23 cellular contexts compared by ENCODE assay signal in genomic region chr4:107196312-107196711, GRCh38.
"Had no signal": no experiment of that assay in that cellular context is flagged by ENCODE, and none has a peak within 500 bp of the region (broad histone marks: within the 10 kb centered on the region; RNA-seq: fewer than 3 reads in every experiment).

No MANE protein-coding gene starts in this region.

- H3K36me3 ChIP-seq: gastroesophageal sphincter, heart left ventricle, left lung, neutrophil, pancreas, right lobe of liver, stomach, tibial artery, upper lobe of left lung, vagina had no signal

- H3K4me3 ChIP-seq: dorsolateral prefrontal cortex, gastroesophageal sphincter, heart left ventricle, hepatocyte, left lung, pancreas, right lobe of liver, stomach, testis, tibial artery, upper lobe of left lung, vagina had no signal

- H3K27me3 ChIP-seq: foreskin keratinocyte, gastroesophageal sphincter, heart left ventricle, hepatocyte, left lung, neutrophil, pancreas, right lobe of liver, stomach, testis, tibial artery, upper lobe of left lung, vagina had no signal

- DNase-seq: dorsolateral prefrontal cortex; effector CD4-positive, alpha-beta T cell; foreskin keratinocyte; heart left ventricle; kidney; left lung; mesenchymal stem cell; pancreas; right lobe of liver; stimulated activated CD4-positive, alpha-beta T cell treated with anti-CD3 and anti-CD28 coated beads, Interleukin-2, amount 100 ng/mL, for 24 hours; stimulated activated CD4-positive, alpha-beta T cell treated with anti-CD3 and anti-CD28 coated beads, Interleukin-4, amount 100 ng/mL, for 24 hours; stimulated activated naive CD4-positive, alpha-beta T cell treated with Interleukin-2 at 50 U/mL for 16 hours; stomach; testis; tibial artery; upper lobe of left lung had no signal

- H3K9me3 ChIP-seq: gastroesophageal sphincter, heart left ventricle, left lung, neutrophil, pancreas, right lobe of liver, stomach, testis, tibial artery, upper lobe of left lung, vagina had no signal

- ATAC-seq: esophagus mucosa; foreskin keratinocyte; gastroesophageal sphincter; heart left ventricle; left lung; natural killer cell treated with Interleukin-12 subunit alpha and Interleukin-12 subunit beta and Interleukin-15 and Interleukin-18, amount 100 ng/mL, for 72 hours; pancreas; right lobe of liver; stimulated activated effector memory CD8-positive, alpha-beta T cell treated with anti-CD3 and anti-CD28 coated beads, Interleukin-12 subunit alpha, Interleukin-12 subunit beta, amount 100 ng/mL, for 72 hours had no signal

- H3K4me1 ChIP-seq: foreskin keratinocyte, heart left ventricle, left lung, pancreas, right lobe of liver, stomach, testis, tibial artery, upper lobe of left lung, vagina had no signal

- H3K27ac ChIP-seq: dorsolateral prefrontal cortex, foreskin keratinocyte, gastroesophageal sphincter, hepatocyte, left lung, neutrophil, pancreas, right lobe of liver, stomach, testis, tibial artery, upper lobe of left lung, vagina had no signal
